Comparison of ENCODE assay signal across 8 cellular contexts in the genomic region with DNA sequence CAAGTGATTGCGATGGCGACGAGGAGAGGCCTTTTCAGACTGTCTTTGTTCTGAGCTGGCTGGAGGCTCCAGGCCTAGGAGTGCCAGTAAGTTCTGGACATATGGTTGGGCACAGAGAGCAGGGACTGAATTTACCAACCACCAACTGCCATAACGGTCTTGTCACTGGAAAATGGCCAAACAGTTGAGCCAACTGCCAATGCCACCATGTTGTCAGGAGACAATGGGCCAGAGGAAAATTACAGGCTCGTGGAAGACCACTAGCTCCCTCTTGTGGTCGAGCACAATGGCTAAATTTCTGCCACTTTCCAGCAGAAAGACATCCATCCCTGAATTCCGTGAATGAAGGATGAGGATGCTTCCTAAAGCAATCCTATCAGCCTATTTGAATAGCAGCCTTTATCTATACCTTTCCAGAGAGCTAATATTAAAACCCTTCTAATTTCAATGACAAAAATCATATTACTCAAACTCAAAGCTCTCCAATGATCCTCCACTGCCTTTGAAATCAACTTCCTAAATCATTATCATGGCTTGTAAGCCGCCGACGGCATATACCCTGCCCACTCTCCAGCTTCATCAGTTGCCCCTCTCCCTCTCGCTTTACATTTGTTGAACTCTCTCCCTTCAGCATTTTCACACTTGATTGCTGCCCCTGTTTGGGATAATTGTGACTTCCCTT.
DNase-seq lines count a peak whose midpoint lies in the region; ATAC-seq and TF ChIP-seq lines count a peak whose summit lies in the region.

No MANE protein-coding gene starts in this region.

- H3K9me3 ChIP-seq in esophagus squamous epithelium = no peaks in the 10 kb centered on the region
- H3K9me3 ChIP-seq in vagina = no peaks in the 10 kb centered on the region

- no peak for TF ChIP-seq POLR2A in esophagus squamous epithelium (IDR thresholded peaks at IDR 0.05)
- TF ChIP-seq POLR2A in vagina (IDR thresholded peaks at IDR 0.05) = no peak

- WGBS in esophagus squamous epithelium, 2 donors = 64 to 68% methylated on average over 10 to 11 of the region's 11 CpGs

- peak; percentile 27 for ATAC-seq in Right ventricle myocardium superior (ENCODE audit: poor library complexity)
- no peak for ATAC-seq in Right ventricle myocardium inferior
- no peak for ATAC-seq in GM19463 (IDR thresholded peaks at IDR 0.05; ENCODE audit: unreplicated experiment)

- H3K4me1 ChIP-seq in esophagus squamous epithelium (no peaks in the 10 kb centered on the region), vagina (no peaks in the 10 kb centered on the region)

- intact Hi-C loops in Right ventricle myocardium superior (cut with DNase I) = loop anchor here (5.0 kb wide), 1 partner anchor 49 kb away; no protein-coding TSS in a partner anchor
- intact Hi-C loops in Right ventricle myocardium inferior (cut with DNase I) = loop anchor here (2.0 kb wide), 1 partner anchor 52 kb away; no protein-coding TSS in a partner anchor
- intact Hi-C loops in esophagus squamous epithelium (cut with DNase I) = loop anchor here (10.0 kb wide), 1 partner anchor 52 kb away; no protein-coding TSS in a partner anchor
- intact Hi-C loops in vagina (cut with DNase I) = no loop called here

- no peaks in the 10 kb centered on the region for H3K9me3 Mint-ChIP-seq in activated CD4-positive, alpha-beta T cell treated with anti-CD3 and anti-CD28 coated beads, Interleukin-2, amount 10 ng/mL, durations not matched to agents 7 days and 5 days
- peaks cover 3% of the 10 kb centered on the region for H3K9me3 Mint-ChIP-seq in neural crest cell

- no peak overlapping the region for H3K27ac Mint-ChIP-seq in activated CD4-positive, alpha-beta T cell treated with anti-CD3 and anti-CD28 coated beads, Interleukin-2, amount 10 ng/mL, durations not matched to agents 7 days and 5 days
- H3K27ac Mint-ChIP-seq in neural crest cell (ENCODE audit: unreplicated experiment) = peak overlapping the region; percentile 78

- H3K27ac ChIP-seq in esophagus squamous epithelium = no peak overlapping the region
- H3K27ac ChIP-seq in vagina = no peak overlapping the region

- H3K27me3 Mint-ChIP-seq in activated CD4-positive, alpha-beta T cell treated with anti-CD3 and anti-CD28 coated beads, Interleukin-2, amount 10 ng/mL, durations not matched to agents 7 days and 5 days = peaks cover 3% of the 10 kb centered on the region
- H3K27me3 Mint-ChIP-seq in neural crest cell (ENCODE audit: low read depth) = no peaks in the 10 kb centered on the region

- CTCF ChIA-PET in activated CD4-positive, alpha-beta T cell treated with anti-CD3 and anti-CD28 coated beads, Interleukin-2, amount 10 ng/mL, durations not matched to agents 7 days and 5 days (lab: Charles Lee) = interaction anchor here (1.1 to 2.2 kb wide), 10 partner anchors 9 to 273 kb away, joined by 3 to 10 read pairs (median 4); no protein-coding TSS in a partner anchor

- H3K4me3 Mint-ChIP-seq in activated CD4-positive, alpha-beta T cell treated with anti-CD3 and anti-CD28 coated beads, Interleukin-2, amount 10 ng/mL, durations not matched to agents 7 days and 5 days = no peak overlapping the region
- no peak overlapping the region for H3K4me3 Mint-ChIP-seq in neural crest cell

- POLR2A ChIA-PET in activated CD4-positive, alpha-beta T cell treated with anti-CD3 and anti-CD28 coated beads, Interleukin-2, amount 10 ng/mL, durations not matched to agents 7 days and 5 days (lab: Charles Lee) = no interaction called here

- H3K36me3 ChIP-seq in esophagus squamous epithelium (no peaks in the 10 kb centered on the region), vagina (no peaks in the 10 kb centered on the region)

- TF ChIP-seq CTCF in esophagus squamous epithelium (IDR thresholded peaks at IDR 0.05) = peak; percentile 31 to 82 (median 60)
- TF ChIP-seq CTCF in neural crest cell (conservative IDR thresholded peaks at IDR 0.05) = peak; percentile 76
- peak in 1 of 3 experiments; percentile 23 for TF ChIP-seq CTCF in vagina (IDR thresholded peaks at IDR 0.05)

- H3K4me1 Mint-ChIP-seq in activated CD4-positive, alpha-beta T cell treated with anti-CD3 and anti-CD28 coated beads, Interleukin-2, amount 10 ng/mL, durations not matched to agents 7 days and 5 days = no peaks in the 10 kb centered on the region
- H3K4me1 Mint-ChIP-seq in neural crest cell = peaks cover 3% of the 10 kb centered on the region

- DNase-seq in Right ventricle myocardium superior = no peak
- DNase-seq in Right ventricle myocardium inferior (ENCODE audit: missing footprints) = no peak
- peak; percentile 8 for DNase-seq in NCI-H2029 treated with DMSO at 0.1 percent for 48 hours (lab: John Stamatoyannopoulos, UW)
- DNase-seq in activated CD4-positive, alpha-beta T cell treated with anti-CD3 and anti-CD28 coated beads, Interleukin-2, amount 10 ng/mL, durations not matched to agents 7 days and 5 days = peak; percentile 29
- no peak for DNase-seq in esophagus squamous epithelium (lab: John Stamatoyannopoulos, UW)
- peak; percentile 41 for DNase-seq in neural crest cell (ENCODE audit: low read depth, low spot score)
- no peak for DNase-seq in vagina (ENCODE audit: extremely low spot score in 2 of 2)

- no peaks in the 10 kb centered on the region for H3K27me3 ChIP-seq in esophagus squamous epithelium
- no peaks in the 10 kb centered on the region for H3K27me3 ChIP-seq in vagina

- H3K36me3 Mint-ChIP-seq in activated CD4-positive, alpha-beta T cell treated with anti-CD3 and anti-CD28 coated beads, Interleukin-2, amount 10 ng/mL, durations not matched to agents 7 days and 5 days (ENCODE audit: low read depth) = no peaks in the 10 kb centered on the region
- no peaks in the 10 kb centered on the region for H3K36me3 Mint-ChIP-seq in neural crest cell (ENCODE audit: low read depth)

- H3K4me3 ChIP-seq in esophagus squamous epithelium (no peak overlapping the region), vagina (no peak overlapping the region)

Comparison
In these comparisons a context has a peak if more than half of its experiments do, and no peak if none do; other contexts are left out.
1. DNase-seq: peak in NCI-H2029 treated with DMSO at 0.1 percent for 48 hours (single experiment), activated CD4-positive, alpha-beta T cell treated with anti-CD3 and anti-CD28 coated beads, Interleukin-2, amount 10 ng/mL, durations not matched to agents 7 days and 5 days (single experiment) and neural crest cell (single experiment); none in Right ventricle myocardium superior (single experiment), Right ventricle myocardium inferior (single experiment), esophagus squamous epithelium (single experiment) and vagina (0 of 2).